1 cellular context compared by ENCODE assay signal in genomic region chr3:38018296-38019266, GRCh38.
A peak's percentile ranks its signal among the peaks of the same experiment; 100 is the strongest.
TF ChIP-seq lines count a peak whose summit lies in the region.

No MANE protein-coding gene starts in this region.

TF ChIP-seq in K562, 482 proteins besides CTCF, POLR2A, EP300 and RAD21 (continues in another document):
- TF ChIP-seq ZNF232 (CRISPR knock-in tag; IDR thresholded peaks at IDR 0.05) (no peak), E2F3 (CRISPR knock-in tag; IDR thresholded peaks at IDR 0.05) (no peak), PREB (CRISPR knock-in tag; IDR thresholded peaks at IDR 0.05) (no peak), ARID2 (IDR thresholded peaks at IDR 0.05) (0 out of 2 replicates have a peak, but pooled peaks have one; percentile 28), CHAMP1 (IDR thresholded peaks at IDR 0.05) (no peak), ZNF583 (CRISPR knock-in tag; IDR thresholded peaks at IDR 0.05) (no peak), FOXO4 (CRISPR knock-in tag; IDR thresholded peaks at IDR 0.05) (no peak), CTCFL (IDR thresholded peaks at IDR 0.05; ENCODE audit: borderline replicate concordance, insufficient read depth, low read depth, low read length, poor library complexity, severe bottlenecking) (no peak), E2F8 (IDR thresholded peaks at IDR 0.05; ENCODE audit: low read depth, partially characterized antibody) (no peak), L3MBTL2 (IDR thresholded peaks at IDR 0.05) (0 out of 2 replicates have a peak, but pooled peaks have one; percentile 7), IRF1 (CRISPR knock-in tag; IDR thresholded peaks at IDR 0.05; ENCODE audit: borderline replicate concordance) (no peak), NR3C1 (CRISPR knock-in tag; IDR thresholded peaks at IDR 0.05) (no peak), JUNB (CRISPR knock-in tag; conservative IDR thresholded peaks at IDR 0.05) (no peak), MGA (IDR thresholded peaks at IDR 0.05) (no peak), NCOA4 (IDR thresholded peaks at IDR 0.05; ENCODE audit: partially characterized antibody) (no peak), ZNF253 (CRISPR knock-in tag; conservative IDR thresholded peaks at IDR 0.05) (no peak), NFE2L1 (tag; IDR thresholded peaks at IDR 0.05; ENCODE audit: borderline replicate concordance, low read depth) (no peak), KHSRP (IDR thresholded peaks at IDR 0.05) (no peak), MYNN (IDR thresholded peaks at IDR 0.05) (peak; percentile 50; the same call in 1 of the 2 replicates), MYNN (CRISPR knock-in tag; IDR thresholded peaks at IDR 0.05) (no peak), MLX (CRISPR knock-in tag; conservative IDR thresholded peaks at IDR 0.05) (no peak), ZBTB26 (CRISPR knock-in tag; IDR thresholded peaks at IDR 0.05) (0 out of 2 replicates have a peak, but pooled peaks have one; percentile 15), SIN3A (IDR thresholded peaks at IDR 0.05; ENCODE audit: borderline replicate concordance in 2 of 2, control insufficient read depth in 1 of 2, low read depth in 2 of 2, low read length in 2 of 2) (peak in 1 of 2 experiments; percentile 57; a peak in 1 of 4 replicates), GATAD2A (IDR thresholded peaks at IDR 0.05) (peak; percentile 77; the same call in 1 of the 2 replicates), TCF3 (CRISPR knock-in tag; IDR thresholded peaks at IDR 0.05) (peak; percentile 75), CCNT2 (IDR thresholded peaks at IDR 0.05; ENCODE audit: borderline replicate concordance, extremely low read depth, insufficient read length, low read depth, low read length) (no peak), PHF8 (IDR thresholded peaks at IDR 0.05; ENCODE audit: borderline replicate concordance, low read length) (peak; percentile 44; the same call in 1 of the 2 replicates), SRF (CRISPR knock-in tag; IDR thresholded peaks at IDR 0.05) (peak in 1 of 2 experiments; percentile 97; a peak in 2 of 4 replicates), CC2D1A (IDR thresholded peaks at IDR 0.05) (peak; percentile 55; the same call in 1 of the 2 replicates)
